Comparison of ENCODE assay signal across 9 cellular contexts in the genomic region with DNA sequence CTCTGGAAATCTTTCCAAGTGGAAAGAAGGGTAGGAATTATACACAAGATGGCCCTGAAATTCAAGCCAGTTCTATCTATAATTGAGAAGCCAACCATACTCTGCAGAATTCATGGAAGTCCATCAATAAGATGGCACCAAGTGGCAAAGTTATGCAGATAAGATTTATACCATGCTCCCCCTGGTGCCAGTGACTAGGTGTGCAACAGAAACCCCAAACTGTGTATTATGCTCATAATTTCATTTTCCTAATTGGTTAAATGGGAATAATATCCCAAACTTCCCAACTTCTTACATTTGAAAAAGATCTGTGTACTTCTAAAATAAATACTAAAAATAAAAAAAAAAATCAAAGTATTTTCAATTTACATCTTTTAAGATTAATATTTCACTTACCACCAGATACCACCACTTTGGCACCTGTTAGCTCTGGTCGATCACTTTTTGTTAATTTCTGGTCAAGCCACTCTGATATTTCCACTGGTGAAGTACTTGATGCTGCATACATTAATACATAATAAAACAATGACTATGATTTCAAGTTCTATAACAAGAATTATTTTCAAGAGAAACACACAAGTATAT. TPM values are rescaled to one million over a fixed set of nuclear protein-coding genes. Genes with fewer than 3 reads are reported as not detected.
DNase-seq lines count a peak whose midpoint lies in the region; ATAC-seq and TF ChIP-seq lines count a peak whose summit lies in the region.
"Had no signal": no experiment of that assay in that cellular context is flagged by ENCODE, and none has a peak within 500 bp of the region (broad histone marks: within the 10 kb centered on the region; RNA-seq: fewer than 3 reads in every experiment).

No MANE protein-coding gene starts in this region.

- DNase-seq in COLO829 (ENCODE audit: low spot score) = peak; percentile 6
- DNase-seq in HFF-Myc (ENCODE audit: extremely low read depth, low read depth) = no peak
- DNase-seq in kidney epithelial cell (ENCODE audit: low read depth) = no peak
- no peak for DNase-seq in kidney glomerular epithelial cell (lab: John Stamatoyannopoulos, UW)
- DNase-seq: NCI-H526 treated with DMSO at 0.1 percent for 48 hours had no signal

- H3K36me3 ChIP-seq in kidney epithelial cell (ENCODE audit: control insufficient read depth, insufficient read depth, low read length) = no peaks in the 10 kb centered on the region

- no peak overlapping the region for H3K4me3 ChIP-seq in HFF-Myc (replicated peaks; ENCODE audit: low read depth, low read length)
- H3K4me3 ChIP-seq in WI38 (ENCODE audit: low read depth, low read length) = no peak overlapping the region
- no peak overlapping the region for H3K4me3 ChIP-seq in kidney epithelial cell (ENCODE audit: low read depth, low read length)

- TF ChIP-seq CTCF in HFF-Myc (IDR thresholded peaks at IDR 0.05; ENCODE audit: low read depth, low read length, missing control alignments) = peak; percentile 49
- peak; percentile 40; the same call in 1 of the 2 replicates for TF ChIP-seq CTCF in WI38 (IDR thresholded peaks at IDR 0.05; ENCODE audit: low read depth, low read length)
- peak; percentile 57 for TF ChIP-seq CTCF in kidney epithelial cell (IDR thresholded peaks at IDR 0.05; ENCODE audit: insufficient read depth, low read length, poor library complexity, severe bottlenecking)

- ATAC-seq in GM18907 (IDR thresholded peaks at IDR 0.05; ENCODE audit: unreplicated experiment) = no peak
- ATAC-seq in HG02798 (IDR thresholded peaks at IDR 0.05; ENCODE audit: poor library complexity, unreplicated experiment) = no peak
- no peak for ATAC-seq in HG03108 (IDR thresholded peaks at IDR 0.05; ENCODE audit: unreplicated experiment)

- no peaks in the 10 kb centered on the region for H3K27me3 ChIP-seq in kidney epithelial cell (ENCODE audit: control insufficient read depth, insufficient read depth, low read length)

RNA-seq across cellular contexts. Expression of gene ETFA, which starts 25.9 kb away (rescaled TPM):
- 52.9 and 68.7 TPM in 2 replicates for total RNA-seq in kidney epithelial cell

RNA-seq across cellular contexts. Expression of gene ISL2, which starts 51.2 kb away (rescaled TPM):
- total RNA-seq in kidney epithelial cell = 1.8 and 4.8 TPM in 2 replicates
